ENCODE assay signal across 12 cellular contexts in genomic region chr2:187658952-187659525, GRCh38.
DNase-seq lines count a peak whose midpoint lies in the region; ATAC-seq, FAIRE-seq and TF ChIP-seq lines count a peak whose summit lies in the region.
"Had no signal": no experiment of that assay in that cellular context is flagged by ENCODE, and none has a peak within 500 bp of the region (broad histone marks: within the 10 kb centered on the region; RNA-seq: fewer than 3 reads in every experiment).

No MANE protein-coding gene starts in this region.

- in situ Hi-C loops in gastrocnemius medialis (cut with MboI; ENCODE audit: low sequenced_read_pairs in 4 of 4): no loop called here

- no peak overlapping the region for H3K4me3 ChIP-seq in lower lobe of right lung
- H3K4me3 ChIP-seq in gastrocnemius medialis: no peak overlapping the region
- H3K4me3 ChIP-seq: mucosa of descending colon had no signal

- H3K27ac ChIP-seq in lower lobe of right lung: no peak overlapping the region
- no peak overlapping the region for H3K27ac ChIP-seq in gastrocnemius medialis

- no peak for FAIRE-seq in frontal cortex (lab: Jason Lieb, UNC)

- no peak for TF ChIP-seq POLR2A in gastrocnemius medialis (IDR thresholded peaks at IDR 0.05)

- no peaks in the 10 kb centered on the region for H3K9me3 ChIP-seq in lower lobe of right lung
- H3K9me3 ChIP-seq in gastrocnemius medialis: no peaks in the 10 kb centered on the region
- H3K9me3 ChIP-seq: mucosa of descending colon had no signal

- H3K4me1 ChIP-seq in lower lobe of right lung (no peaks in the 10 kb centered on the region), gastrocnemius medialis (no peaks in the 10 kb centered on the region)

- intact Hi-C loops in lower lobe of right lung (cut with DNase I) (no loop called here), gastrocnemius medialis (cut with DNase I; ENCODE audit: low total_unique reads) (no loop called here)

- DNase-seq in GM04504 (ENCODE audit: low read depth) (peak; percentile 3), amniotic stem cell (lab: John Stamatoyannopoulos, UW) (peak; percentile 17), lower lobe of right lung (no peak), GM19238 (ENCODE audit: insufficient read length, low spot score) (no peak), gastrocnemius medialis (no peak), frontal cortex (ENCODE audit: low spot score in 2 of 2) (no peak), NCI-H2171 (lab: John Stamatoyannopoulos, UW) (no peak)
- DNase-seq: activated naive CD4-positive, alpha-beta T cell treated with Interleukin-2 at 50 U/mL for 16 hours; NCI-H2171 treated with DMSO at 0.1 percent for 48 hours; stimulated activated naive CD8-positive, alpha-beta T cell treated with anti-CD3 and anti-CD28 coated beads, Interleukin-15, amount 100 ng/mL, for 72 hours had no signal

- no peaks in the 10 kb centered on the region for H3K36me3 ChIP-seq in lower lobe of right lung
- H3K36me3 ChIP-seq in gastrocnemius medialis: no peaks in the 10 kb centered on the region

- peak; percentile 22 for TF ChIP-seq CTCF in lower lobe of right lung (IDR thresholded peaks at IDR 0.05)
- TF ChIP-seq CTCF in gastrocnemius medialis (IDR thresholded peaks at IDR 0.05 in 4 of 5, conservative IDR thresholded peaks at IDR 0.05 in 1 of 5): no peak

- ATAC-seq in HG03342 (IDR thresholded peaks at IDR 0.05; ENCODE audit: unreplicated experiment): peak; percentile 77
- ATAC-seq in lower lobe of right lung: peak in 1 of 2 donors; percentile 45
- ATAC-seq in gastrocnemius medialis: no peak
- ATAC-seq: mucosa of descending colon; stimulated activated naive CD8-positive, alpha-beta T cell treated with anti-CD3 and anti-CD28 coated beads, Interleukin-15, amount 100 ng/mL, for 72 hours had no signal

- H3K27me3 ChIP-seq in lower lobe of right lung (ENCODE audit: low read depth): no peaks in the 10 kb centered on the region
- H3K27me3 ChIP-seq in gastrocnemius medialis: no peaks in the 10 kb centered on the region

Comparison
In these comparisons a context has a peak if more than half of its experiments do, and no peak if none do; other contexts are left out.
1. DNase-seq: peak in GM04504 (single experiment) and amniotic stem cell (single experiment); none in lower lobe of right lung (single experiment), GM19238 (single experiment), gastrocnemius medialis (0 of 2), frontal cortex (0 of 2) and NCI-H2171 (single experiment).